ENCODE assay signal across 8 cellular contexts in the genomic region with DNA sequence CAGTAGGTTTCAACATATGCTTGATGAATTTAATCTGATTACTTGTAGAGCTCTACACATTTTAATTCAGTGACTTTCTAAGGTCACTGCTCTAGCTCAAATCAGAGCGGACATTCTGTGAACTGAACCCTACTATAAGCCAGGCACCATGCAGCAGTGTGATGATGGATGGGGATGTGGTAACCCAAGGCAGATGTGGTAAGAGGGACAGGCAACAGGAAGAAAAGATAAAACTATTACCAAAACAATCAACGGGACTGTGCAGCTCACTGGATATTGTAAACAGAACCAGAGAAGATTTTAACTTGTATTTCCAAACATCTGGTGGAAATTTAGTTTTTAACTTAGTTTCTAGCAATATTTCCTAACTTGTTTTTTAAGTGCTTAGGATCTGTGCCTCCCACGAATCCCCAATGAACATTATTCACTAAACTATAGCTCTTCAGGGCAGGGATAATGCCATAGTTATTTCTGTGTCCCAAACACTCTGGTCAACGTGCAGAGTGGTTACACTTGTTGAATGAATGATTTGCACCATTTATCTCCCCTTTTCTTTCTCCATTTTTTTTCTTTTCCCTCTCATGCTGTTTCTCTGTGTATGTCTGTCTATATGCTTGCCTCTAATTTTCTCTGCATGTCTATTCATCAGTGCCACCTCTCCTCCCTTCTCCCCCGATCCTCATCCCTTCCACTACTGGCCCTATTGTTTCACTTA. TPM values are rescaled to one million over a fixed set of nuclear protein-coding genes. Genes with fewer than 3 reads are reported as not detected.
DNase-seq lines count a peak whose midpoint lies in the region; ATAC-seq and TF ChIP-seq lines count a peak whose summit lies in the region.

No MANE protein-coding gene starts in this region.

- H2AFZ ChIP-seq in OCI-LY7 (ENCODE audit: low read length) (no peak overlapping the region), mammary epithelial cell (ENCODE audit: low read depth, low read length) (no peak overlapping the region)

- intact Hi-C loops in activated CD4-positive, alpha-beta T cell treated with anti-CD3 and anti-CD28 coated beads, Interleukin-2, amount 10 ng/mL, durations not matched to agents 24 days and 14 days (cut with micrococcal nuclease) = loop anchor here (10.0 kb wide), 1 partner anchor 462 kb away; the partner anchor contains the start of gene DDHD1
- intact Hi-C loops in OCI-LY7 (cut with micrococcal nuclease; ENCODE audit: unreplicated experiment) (no loop called here), mammary epithelial cell (cut with micrococcal nuclease) (loop anchor here (5.0 kb wide), 1 partner anchor 140 kb away; the partner anchor contains the start of genes GPR137C and TXNDC16)

- dilution Hi-C loops in mammary epithelial cell (cut with HindIII; ENCODE audit: low sequenced_read_pairs) = no loop called here

- 93% methylated on average over 5 of the region's 5 CpGs for WGBS in mammary epithelial cell (ENCODE audit: low coverage, missing lambda C conversion rate)

- H3K9me3 Mint-ChIP-seq in activated CD4-positive, alpha-beta T cell treated with anti-CD3 and anti-CD28 coated beads, Interleukin-2, amount 10 ng/mL, durations not matched to agents 24 days and 14 days = no peaks in the 10 kb centered on the region
- no peaks in the 10 kb centered on the region for H3K9me3 Mint-ChIP-seq in progenitor cell of endocrine pancreas (ENCODE audit: low read depth)

- in situ Hi-C loops in mammary epithelial cell (cut with MboI; ENCODE audit: low sequenced_read_pairs in 2 of 2) = no loop called here

- peaks cover 28% of the 10 kb centered on the region for H3K4me1 ChIP-seq in OCI-LY7 (ENCODE audit: insufficient read depth, low read length, poor library complexity, severe bottlenecking)
- peaks cover 29% of the 10 kb centered on the region for H3K4me1 ChIP-seq in mammary epithelial cell (ENCODE audit: insufficient read depth, low read length)

- CTCF ChIA-PET in OCI-LY7 (lab: Charles Lee; ENCODE audit: unreplicated experiment) (no interaction called here), mammary epithelial cell (lab: Charles Lee; ENCODE audit: low non-redundant PET) (no interaction called here)

- no peaks in the 10 kb centered on the region for H3K9me2 ChIP-seq in OCI-LY7 (ENCODE audit: insufficient read depth, low read length)

- H3K4me3 ChIP-seq in OCI-LY7 (ENCODE audit: low read depth, low read length, poor library complexity, severe bottlenecking) = no peak overlapping the region
- peak overlapping the region in 1 of 3 experiments; percentile 12 for H3K4me3 ChIP-seq in mammary epithelial cell (replicated peaks in 1 of 3; ENCODE audit: insufficient read depth in 1 of 3, low read depth in 2 of 3, low read length in 3 of 3)

- H3K9ac ChIP-seq in mammary epithelial cell (ENCODE audit: insufficient read depth, low read length) = no peak overlapping the region

- BruUV-seq in OCI-LY7 (replicated peaks; lab: Mats Ljungman, UMichigan) = no TSS peak
- BruUV-seq in mammary epithelial cell (replicated peaks; lab: Mats Ljungman, UMichigan) = no TSS peak

- H3K36me3 ChIP-seq in OCI-LY7 (ENCODE audit: insufficient read depth, low read length) (peaks cover 18% of the 10 kb centered on the region), mammary epithelial cell (ENCODE audit: insufficient read depth, low read length) (no peaks in the 10 kb centered on the region)

- POLR2A ChIA-PET in OCI-LY7 (lab: Charles Lee) = interaction anchor here (0.6 to 1.4 kb wide), 5 partner anchors 8 to 340 kb away, joined by 3 to 9 read pairs (median 3); no protein-coding TSS in a partner anchor

- H3K4me2 ChIP-seq in OCI-LY7 (ENCODE audit: low read length) (peak overlapping the region; percentile 89; the same call in 1 of the 2 replicates), mammary epithelial cell (ENCODE audit: insufficient read depth, low read depth, low read length) (peak overlapping the region; percentile 62)

- H3K4me3 Mint-ChIP-seq in activated CD4-positive, alpha-beta T cell treated with anti-CD3 and anti-CD28 coated beads, Interleukin-2, amount 10 ng/mL, durations not matched to agents 24 days and 14 days = peak overlapping the region; percentile 96
- peak overlapping the region; percentile 43 for H3K4me3 Mint-ChIP-seq in progenitor cell of endocrine pancreas (ENCODE audit: low read depth)

- no peaks in the 10 kb centered on the region for H3K9me3 ChIP-seq in OCI-LY7 (ENCODE audit: low read length)
- H3K9me3 ChIP-seq in mammary epithelial cell (replicated peaks; ENCODE audit: insufficient read depth, low read length) = no peaks in the 10 kb centered on the region

- H3K79me2 ChIP-seq in OCI-LY7 (ENCODE audit: insufficient read depth, low read depth, low read length) (peaks cover 81% of the 10 kb centered on the region), mammary epithelial cell (ENCODE audit: insufficient read depth, low read length) (peaks cover 80% of the 10 kb centered on the region)

- TF ChIP-seq CTCF in OCI-LY7 (conservative IDR thresholded peaks at IDR 0.05; ENCODE audit: low read length) = no peak
- TF ChIP-seq CTCF in mammary epithelial cell (conservative IDR thresholded peaks at IDR 0.05 in 1 of 2, IDR thresholded peaks at IDR 0.05 in 1 of 2; ENCODE audit: extremely low read depth in 1 of 2, insufficient read depth in 1 of 2, low read depth in 1 of 2, low read length in 2 of 2) = no peak
- no peak for TF ChIP-seq CTCF in progenitor cell of endocrine pancreas (IDR thresholded peaks at IDR 0.05; ENCODE audit: unreplicated experiment)

- peak; percentile 79 for DNase-seq in activated CD4-positive, alpha-beta T cell treated with anti-CD3 and anti-CD28 coated beads, Interleukin-2, amount 10 ng/mL, durations not matched to agents 24 days and 14 days
- DNase-seq in activated CD4-positive, alpha-beta T cell treated with anti-CD3 and anti-CD28 coated beads, Interleukin-2, amount 50 U/mL, for 1 hour = no peak
- DNase-seq in OCI-LY7 (ENCODE audit: low spot score) (peak; percentile 11), mammary epithelial cell (no peak), progenitor cell of endocrine pancreas (ENCODE audit: low spot score, unreplicated experiment) (no peak), hepatic stellate cell (ENCODE audit: low spot score) (no peak), NCI-H510A (lab: John Stamatoyannopoulos, UW) (no peak)

- H3K27ac Mint-ChIP-seq in activated CD4-positive, alpha-beta T cell treated with anti-CD3 and anti-CD28 coated beads, Interleukin-2, amount 10 ng/mL, durations not matched to agents 24 days and 14 days = peak overlapping the region; percentile 31
- no peak overlapping the region for H3K27ac Mint-ChIP-seq in progenitor cell of endocrine pancreas

- H3K36me3 Mint-ChIP-seq in activated CD4-positive, alpha-beta T cell treated with anti-CD3 and anti-CD28 coated beads, Interleukin-2, amount 10 ng/mL, durations not matched to agents 24 days and 14 days (ENCODE audit: low read depth) = peaks cover 31% of the 10 kb centered on the region
- no peaks in the 10 kb centered on the region for H3K36me3 Mint-ChIP-seq in progenitor cell of endocrine pancreas (ENCODE audit: insufficient read depth)

- H4K20me1 ChIP-seq in OCI-LY7 (ENCODE audit: insufficient read depth, low read length) (peaks cover 38% of the 10 kb centered on the region), mammary epithelial cell (ENCODE audit: insufficient read depth, low read length) (peaks cover 11% of the 10 kb centered on the region)

- H3K27ac ChIP-seq in OCI-LY7 (ENCODE audit: low read depth, low read length, poor library complexity, severe bottlenecking) (no peak overlapping the region), mammary epithelial cell (ENCODE audit: insufficient read depth, low read depth, low read length) (no peak overlapping the region)

- H3K27me3 Mint-ChIP-seq in activated CD4-positive, alpha-beta T cell treated with anti-CD3 and anti-CD28 coated beads, Interleukin-2, amount 10 ng/mL, durations not matched to agents 24 days and 14 days = no peaks in the 10 kb centered on the region
- H3K27me3 Mint-ChIP-seq in progenitor cell of endocrine pancreas = no peaks in the 10 kb centered on the region

- peaks cover 59% of the 10 kb centered on the region for H3K4me1 Mint-ChIP-seq in activated CD4-positive, alpha-beta T cell treated with anti-CD3 and anti-CD28 coated beads, Interleukin-2, amount 10 ng/mL, durations not matched to agents 24 days and 14 days
- H3K4me1 Mint-ChIP-seq in progenitor cell of endocrine pancreas (ENCODE audit: low read depth) = peaks cover 41% of the 10 kb centered on the region

- ATAC-seq in GM18502 (IDR thresholded peaks at IDR 0.05; ENCODE audit: poor library complexity, unreplicated experiment) = no peak

- no peaks in the 10 kb centered on the region for H3K27me3 ChIP-seq in mammary epithelial cell (ENCODE audit: insufficient read depth, low read length)

RNA-seq across cellular contexts. Expression of gene ERO1A, which starts 3.0 kb away (rescaled TPM):
- 170 and 171 TPM in 2 replicates for total RNA-seq in activated CD4-positive, alpha-beta T cell treated with anti-CD3 and anti-CD28 coated beads, Interleukin-2, amount 10 ng/mL, durations not matched to agents 24 days and 14 days
- 35.2 and 43.7 TPM in 2 replicates for total RNA-seq in OCI-LY7 (2014; rRNA removed; shearing (Covaris generic))
- total RNA-seq in OCI-LY7 (2022) (63.6 and 71.5 TPM in 2 replicates), mammary epithelial cell (100 to 1,000 TPM in 1 of 2 donors, 10 to 100 TPM in 1; 67.5 to 160 TPM), progenitor cell of endocrine pancreas (46.9 and 51.0 TPM in 2 replicates)
- polyA plus RNA-seq in mammary epithelial cell = 77.2 TPM
- 67.3 TPM for polyA minus RNA-seq in mammary epithelial cell

RNA-seq across cellular contexts. Expression of gene PSMC6, which starts 14.6 kb away (rescaled TPM):
- total RNA-seq in activated CD4-positive, alpha-beta T cell treated with anti-CD3 and anti-CD28 coated beads, Interleukin-2, amount 10 ng/mL, durations not matched to agents 24 days and 14 days = 142 and 143 TPM in 2 replicates
- total RNA-seq in OCI-LY7 (2014; rRNA removed; shearing (Covaris generic)) = 82.8 and 85.4 TPM in 2 replicates
- total RNA-seq in OCI-LY7 (2022) (86.3 and 98.3 TPM in 2 replicates), mammary epithelial cell (10 to 100 TPM; 57.0 to 83.3 TPM), progenitor cell of endocrine pancreas (113 and 119 TPM in 2 replicates)
- polyA plus RNA-seq in mammary epithelial cell = 43.7 TPM
- 42.0 TPM for polyA minus RNA-seq in mammary epithelial cell

RNA-seq across cellular contexts. Expression of gene STYX, which starts 37.6 kb away (rescaled TPM):
- 18.3 and 19.7 TPM in 2 replicates for total RNA-seq in activated CD4-positive, alpha-beta T cell treated with anti-CD3 and anti-CD28 coated beads, Interleukin-2, amount 10 ng/mL, durations not matched to agents 24 days and 14 days
- total RNA-seq in OCI-LY7 (2014; rRNA removed; shearing (Covaris generic)) = 4.7 and 7.6 TPM in 2 replicates
- total RNA-seq in OCI-LY7 (2022) (12.5 and 15.9 TPM in 2 replicates), mammary epithelial cell (10 to 100 TPM; 14.0 to 23.2 TPM), progenitor cell of endocrine pancreas (12.1 and 13.6 TPM in 2 replicates)
- polyA plus RNA-seq in mammary epithelial cell = 5.5 TPM
- polyA minus RNA-seq in mammary epithelial cell = 5.0 TPM

Comparison
In these comparisons a context has a peak if more than half of its experiments do, and no peak if none do; other contexts are left out.
1. DNase-seq: peak in activated CD4-positive, alpha-beta T cell treated with anti-CD3 and anti-CD28 coated beads, Interleukin-2, amount 10 ng/mL, durations not matched to agents 24 days and 14 days (single experiment) and OCI-LY7 (single experiment); none in activated CD4-positive, alpha-beta T cell treated with anti-CD3 and anti-CD28 coated beads, Interleukin-2, amount 50 U/mL, for 1 hour (single experiment), mammary epithelial cell (single experiment), progenitor cell of endocrine pancreas (single experiment), hepatic stellate cell (single experiment) and NCI-H510A (single experiment).